29 cellular contexts compared by ENCODE assay signal in genomic region chr1:81563632-81564031, GRCh38.
"Had no signal": no experiment of that assay in that cellular context is flagged by ENCODE, and none has a peak within 500 bp of the region (broad histone marks: within the 10 kb centered on the region; RNA-seq: fewer than 3 reads in every experiment).

No MANE protein-coding gene starts in this region.

- H3K9me3 Mint-ChIP-seq: naive B cell; stimulated activated naive CD8-positive, alpha-beta T cell treated with anti-CD3 and anti-CD28 coated beads, Interleukin-15, Interleukin-2, amounts not matched to agents 100 ng/mL and 50 ng/mL, for 24 hours had no signal

- DNase-seq: heart left ventricle; hypothalamus; islet precursor cell; kidney glomerular epithelial cell; left cardiac atrium; left ventricle myocardium superior; lower lobe of right lung; mesendoderm; naive B cell; ovary; retina; right cardiac atrium; sigmoid colon; small intestine; spleen; stimulated activated CD4-positive, alpha-beta T cell treated with anti-CD3 and anti-CD28 coated beads, Interleukin-4, amount 100 ng/mL, for 24 hours; stimulated activated naive CD4-positive, alpha-beta T cell; tibial artery; trophoblast cell; upper lobe of right lung had no signal

- H3K27ac Mint-ChIP-seq: mesothelial cell of epicardium; natural killer cell treated with Interleukin-12 subunit alpha and Interleukin-12 subunit beta and Interleukin-15 and Interleukin-18, amount 100 ng/mL, for 72 hours; progenitor cell of endocrine pancreas; stimulated activated effector memory CD8-positive, alpha-beta T cell treated with anti-CD3 and anti-CD28 coated beads, Interleukin-12 subunit alpha, Interleukin-12 subunit beta, amount 100 ng/mL, for 72 hours; stimulated activated naive CD8-positive, alpha-beta T cell treated with anti-CD3 and anti-CD28 coated beads, Interleukin-15, Interleukin-2, amounts not matched to agents 100 ng/mL and 50 ng/mL, for 24 hours had no signal

- H3K36me3 Mint-ChIP-seq: mesothelial cell of epicardium; naive B cell; natural killer cell treated with Interleukin-12 subunit alpha and Interleukin-12 subunit beta and Interleukin-15 and Interleukin-18, amount 100 ng/mL, for 72 hours; stimulated activated effector memory CD8-positive, alpha-beta T cell treated with anti-CD3 and anti-CD28 coated beads, Interleukin-12 subunit alpha, Interleukin-12 subunit beta, amount 100 ng/mL, for 72 hours had no signal

- FAIRE-seq: small intestine, urothelium cell line had no signal

- ATAC-seq: heart left ventricle; left cardiac atrium; left lobe of liver; left ventricle myocardium superior; lower lobe of right lung; natural killer cell treated with Interleukin-12 subunit alpha and Interleukin-12 subunit beta and Interleukin-15 and Interleukin-18, amount 100 ng/mL, for 72 hours; right cardiac atrium; stimulated activated effector memory CD8-positive, alpha-beta T cell treated with anti-CD3 and anti-CD28 coated beads, Interleukin-12 subunit alpha, Interleukin-12 subunit beta, amount 100 ng/mL, for 72 hours; upper lobe of right lung had no signal

- H3K27me3 ChIP-seq: heart left ventricle, ovary, sigmoid colon, spleen, suprapubic skin, tibial artery, upper lobe of right lung had no signal

- H3K27me3 Mint-ChIP-seq: naive B cell; natural killer cell treated with Interleukin-12 subunit alpha and Interleukin-12 subunit beta and Interleukin-15 and Interleukin-18, amount 100 ng/mL, for 72 hours; progenitor cell of endocrine pancreas; stimulated activated naive CD8-positive, alpha-beta T cell treated with anti-CD3 and anti-CD28 coated beads, Interleukin-15, Interleukin-2, amounts not matched to agents 100 ng/mL and 50 ng/mL, for 24 hours had no signal

- H3K9me3 ChIP-seq: heart left ventricle, lower lobe of right lung, ovary, sigmoid colon, spleen, suprapubic skin, thoracic aorta, tibial artery, upper lobe of right lung had no signal

- H3K4me3 ChIP-seq: heart left ventricle, lower lobe of right lung, ovary, sigmoid colon, spleen, suprapubic skin, thoracic aorta, tibial artery, upper lobe of right lung had no signal

- H3K4me1 Mint-ChIP-seq: naive B cell; stimulated activated effector memory CD8-positive, alpha-beta T cell treated with anti-CD3 and anti-CD28 coated beads, Interleukin-12 subunit alpha, Interleukin-12 subunit beta, amount 100 ng/mL, for 72 hours had no signal

- H3K4me1 ChIP-seq: heart left ventricle, lower lobe of right lung, sigmoid colon, spleen, suprapubic skin, tibial artery, upper lobe of right lung had no signal

- H3K27ac ChIP-seq: heart left ventricle, lower lobe of right lung, ovary, sigmoid colon, spleen, suprapubic skin, thoracic aorta, tibial artery, upper lobe of right lung had no signal

- H3K4me3 Mint-ChIP-seq: mesothelial cell of epicardium; naive B cell; natural killer cell treated with Interleukin-12 subunit alpha and Interleukin-12 subunit beta and Interleukin-15 and Interleukin-18, amount 100 ng/mL, for 72 hours; stimulated activated effector memory CD8-positive, alpha-beta T cell treated with anti-CD3 and anti-CD28 coated beads, Interleukin-12 subunit alpha, Interleukin-12 subunit beta, amount 100 ng/mL, for 72 hours; stimulated activated naive CD8-positive, alpha-beta T cell treated with anti-CD3 and anti-CD28 coated beads, Interleukin-15, Interleukin-2, amounts not matched to agents 100 ng/mL and 50 ng/mL, for 24 hours had no signal

- H3K36me3 ChIP-seq: heart left ventricle, lower lobe of right lung, ovary, sigmoid colon, spleen, suprapubic skin, thoracic aorta, tibial artery, upper lobe of right lung had no signal
